In genomic region chr9:93033541-93033940, GRCh38 we compare ENCODE assay signal across 18 cellular contexts. TPM values are rescaled to one million over a fixed set of nuclear protein-coding genes. Genes with fewer than 3 reads are reported as not detected.
DNase-seq lines count a peak whose midpoint lies in the region; ATAC-seq and TF ChIP-seq lines count a peak whose summit lies in the region.
"Had no signal": no experiment of that assay in that cellular context is flagged by ENCODE, and none has a peak within 500 bp of the region (broad histone marks: within the 10 kb centered on the region; RNA-seq: fewer than 3 reads in every experiment).

No MANE protein-coding gene starts in this region.

- no peaks in the 10 kb centered on the region for H3K79me2 ChIP-seq in osteoblast (ENCODE audit: insufficient read depth, low read length)

- peaks cover 33% of the 10 kb centered on the region for H3K4me1 Mint-ChIP-seq in activated CD4-positive, alpha-beta memory T cell treated with anti-CD3 and anti-CD28 coated beads, Interleukin-2, amount 10 ng/mL, durations not matched to agents 7 days and 5 days
- peaks cover 52% of the 10 kb centered on the region for H3K4me1 Mint-ChIP-seq in activated CD4-positive, alpha-beta memory T cell treated with anti-CD3 and anti-CD28 coated beads for 36 hours (ENCODE audit: low read depth)
- H3K4me1 Mint-ChIP-seq in activated naive CD8-positive, alpha-beta T cell (ENCODE audit: low read depth), result peaks cover 58% of the 10 kb centered on the region

- CTCF ChIA-PET in activated CD4-positive, alpha-beta memory T cell treated with anti-CD3 and anti-CD28 coated beads, Interleukin-2, amount 10 ng/mL, durations not matched to agents 7 days and 5 days (lab: Charles Lee), result interaction anchor here (0.8 to 0.9 kb wide), 3 partner anchors 8 to 77 kb away, joined by 3 to 7 read pairs (median 3); no protein-coding TSS in a partner anchor
- CTCF ChIA-PET in activated CD4-positive, alpha-beta memory T cell treated with anti-CD3 and anti-CD28 coated beads for 36 hours (lab: Charles Lee), result interaction anchor here (0.9 kb wide), 1 partner anchor 75 kb away, joined by 3 read pairs; no protein-coding TSS in a partner anchor

- TF ChIP-seq POLR2A in suprapubic skin (IDR thresholded peaks at IDR 0.05), result no peak

- no peaks in the 10 kb centered on the region for H3K27me3 ChIP-seq in osteoblast (ENCODE audit: insufficient read depth, low read length)
- no peaks in the 10 kb centered on the region for H3K27me3 ChIP-seq in suprapubic skin
- H3K27me3 ChIP-seq: pancreas had no signal

- WGBS in suprapubic skin, result 72% methylated on average over 6 of the region's 7 CpGs

- H3K4me2 ChIP-seq in osteoblast (ENCODE audit: insufficient read depth, low read length), result no peak overlapping the region

- H3K4me3 Mint-ChIP-seq in activated CD4-positive, alpha-beta memory T cell treated with anti-CD3 and anti-CD28 coated beads, Interleukin-2, amount 10 ng/mL, durations not matched to agents 7 days and 5 days, result no peak overlapping the region
- H3K4me3 Mint-ChIP-seq in activated CD4-positive, alpha-beta memory T cell treated with anti-CD3 and anti-CD28 coated beads for 36 hours, result no peak overlapping the region
- H3K4me3 Mint-ChIP-seq in activated naive CD8-positive, alpha-beta T cell, result no peak overlapping the region
- H3K4me3 Mint-ChIP-seq: activated CD4-positive, alpha-beta T cell treated with anti-CD3 and anti-CD28 coated beads for 36 hours had no signal

- H4K20me1 ChIP-seq in osteoblast (ENCODE audit: insufficient read depth, low read length), result no peaks in the 10 kb centered on the region

- DNase-seq in activated CD4-positive, alpha-beta memory T cell treated with anti-CD3 and anti-CD28 coated beads, Interleukin-2, amount 10 ng/mL, durations not matched to agents 7 days and 5 days, result no peak
- DNase-seq in activated CD4-positive, alpha-beta memory T cell treated with anti-CD3 and anti-CD28 coated beads for 36 hours, result no peak
- DNase-seq in MV-4-11 (lab: John Stamatoyannopoulos, UW), result peak; percentile 81
- DNase-seq in osteoblast (ENCODE audit: insufficient read length, low spot score, missing footprints), result peak; percentile 56
- no peak for DNase-seq in NAMALWA (ENCODE audit: low spot score)
- no peak for DNase-seq in suprapubic skin (ENCODE audit: low spot score in 2 of 2)
- no peak for DNase-seq in left colon
- DNase-seq: activated CD4-positive, alpha-beta T cell treated with anti-CD3 and anti-CD28 coated beads for 36 hours; activated gamma-delta T cell; DMS53; foreskin melanocyte; mesenchymal stem cell; NCI-H2227 treated with DMSO at 0.1 percent for 48 hours; pancreas; PC-3 had no signal

- H3K9me3 ChIP-seq in osteoblast (ENCODE audit: low read depth, low read length) (no peaks in the 10 kb centered on the region), suprapubic skin (no peaks in the 10 kb centered on the region)
- H3K9me3 ChIP-seq: pancreas, thoracic aorta had no signal

- no peaks in the 10 kb centered on the region for H3K27me3 Mint-ChIP-seq in activated CD4-positive, alpha-beta memory T cell treated with anti-CD3 and anti-CD28 coated beads, Interleukin-2, amount 10 ng/mL, durations not matched to agents 7 days and 5 days
- H3K27me3 Mint-ChIP-seq in activated CD4-positive, alpha-beta memory T cell treated with anti-CD3 and anti-CD28 coated beads for 36 hours, result no peaks in the 10 kb centered on the region
- no peaks in the 10 kb centered on the region for H3K27me3 Mint-ChIP-seq in activated naive CD8-positive, alpha-beta T cell
- H3K27me3 Mint-ChIP-seq: activated CD4-positive, alpha-beta T cell treated with anti-CD3 and anti-CD28 coated beads for 36 hours had no signal

- POLR2A ChIA-PET in activated CD4-positive, alpha-beta memory T cell treated with anti-CD3 and anti-CD28 coated beads, Interleukin-2, amount 10 ng/mL, durations not matched to agents 7 days and 5 days (lab: Charles Lee), result interaction anchor here (0.9 to 1.1 kb wide), 2 partner anchors 26 to 31 kb away, joined by 3 read pairs; no protein-coding TSS in a partner anchor
- POLR2A ChIA-PET in activated CD4-positive, alpha-beta memory T cell treated with anti-CD3 and anti-CD28 coated beads for 36 hours (lab: Charles Lee), result no interaction called here

- H3K36me3 Mint-ChIP-seq in activated CD4-positive, alpha-beta memory T cell treated with anti-CD3 and anti-CD28 coated beads, Interleukin-2, amount 10 ng/mL, durations not matched to agents 7 days and 5 days (ENCODE audit: low read depth), result peaks cover 67% of the 10 kb centered on the region
- H3K36me3 Mint-ChIP-seq in activated CD4-positive, alpha-beta memory T cell treated with anti-CD3 and anti-CD28 coated beads for 36 hours, result peaks cover 31% of the 10 kb centered on the region
- H3K36me3 Mint-ChIP-seq in activated naive CD8-positive, alpha-beta T cell, result peaks cover 7% of the 10 kb centered on the region

- no peak overlapping the region for H3K4me3 ChIP-seq in osteoblast (ENCODE audit: insufficient read depth, low read length)
- H3K4me3 ChIP-seq in suprapubic skin, result no peak overlapping the region
- H3K4me3 ChIP-seq: cardiac muscle cell, pancreas, thoracic aorta had no signal

- H3K9me3 Mint-ChIP-seq in activated CD4-positive, alpha-beta memory T cell treated with anti-CD3 and anti-CD28 coated beads, Interleukin-2, amount 10 ng/mL, durations not matched to agents 7 days and 5 days, result no peaks in the 10 kb centered on the region
- H3K9me3 Mint-ChIP-seq in activated CD4-positive, alpha-beta memory T cell treated with anti-CD3 and anti-CD28 coated beads for 36 hours, result no peaks in the 10 kb centered on the region
- no peaks in the 10 kb centered on the region for H3K9me3 Mint-ChIP-seq in activated naive CD8-positive, alpha-beta T cell (ENCODE audit: low read depth)

- H3K36me3 ChIP-seq in osteoblast (ENCODE audit: insufficient read depth, low read length), result no peaks in the 10 kb centered on the region
- no peaks in the 10 kb centered on the region for H3K36me3 ChIP-seq in suprapubic skin
- H3K36me3 ChIP-seq: cardiac muscle cell, pancreas, thoracic aorta had no signal

- intact Hi-C loops in activated CD4-positive, alpha-beta memory T cell treated with anti-CD3 and anti-CD28 coated beads for 36 hours (cut with micrococcal nuclease), result no loop called here
- intact Hi-C loops in left colon (cut with DNase I, micrococcal nuclease), result no loop called here

- H3K4me1 ChIP-seq in osteoblast (ENCODE audit: insufficient read depth, low read length), result no peaks in the 10 kb centered on the region
- peaks cover 4% of the 10 kb centered on the region for H3K4me1 ChIP-seq in suprapubic skin
- H3K4me1 ChIP-seq: pancreas had no signal

- TF ChIP-seq CTCF in osteoblast (IDR thresholded peaks at IDR 0.05; ENCODE audit: extremely low read depth, low read depth, low read length) (no peak), suprapubic skin (IDR thresholded peaks at IDR 0.05) (no peak)

- H2AFZ ChIP-seq in osteoblast (ENCODE audit: low read length), result no peak overlapping the region

- no peak overlapping the region for H3K27ac ChIP-seq in osteoblast (ENCODE audit: low read depth, low read length)
- no peak overlapping the region for H3K27ac ChIP-seq in suprapubic skin
- H3K27ac ChIP-seq: cardiac muscle cell, pancreas, thoracic aorta had no signal

- ATAC-seq in left colon, result no peak
- ATAC-seq: activated CD4-positive, alpha-beta T cell treated with anti-CD3 and anti-CD28 coated beads for 36 hours; pancreas; PC-3 had no signal

- no peak for TF ChIP-seq EP300 in suprapubic skin (IDR thresholded peaks at IDR 0.05)

- peak overlapping the region; percentile 35 for H3K27ac Mint-ChIP-seq in activated CD4-positive, alpha-beta memory T cell treated with anti-CD3 and anti-CD28 coated beads, Interleukin-2, amount 10 ng/mL, durations not matched to agents 7 days and 5 days
- H3K27ac Mint-ChIP-seq in activated CD4-positive, alpha-beta memory T cell treated with anti-CD3 and anti-CD28 coated beads for 36 hours, result no peak overlapping the region
- H3K27ac Mint-ChIP-seq in activated naive CD8-positive, alpha-beta T cell, result peak overlapping the region; percentile 61
- H3K27ac Mint-ChIP-seq: activated CD4-positive, alpha-beta T cell treated with anti-CD3 and anti-CD28 coated beads for 36 hours had no signal

RNA-seq across cellular contexts. Expression of gene SUSD3, which starts 25.0 kb away (rescaled TPM):
- 10 to 100 TPM; 69.6 to 71.4 TPM for total RNA-seq in activated CD4-positive, alpha-beta memory T cell treated with anti-CD3 and anti-CD28 coated beads, Interleukin-2, amount 10 ng/mL, durations not matched to agents 7 days and 5 days
- 10 to 100 TPM; 67.0 to 72.8 TPM for total RNA-seq in activated CD4-positive, alpha-beta memory T cell treated with anti-CD3 and anti-CD28 coated beads for 36 hours
- total RNA-seq in osteoblast, result 0.36 and 0.88 TPM in 2 replicates
- 1 to 10 TPM; 2.8 to 6.4 (median 5.1) TPM for total RNA-seq in suprapubic skin
- total RNA-seq in left colon, result 1 to 10 TPM in 1 of 2 donors, under 1 TPM in 1; 0.95 to 2.0 TPM
- total RNA-seq: cardiac muscle cell had no signal

Comparison
In these comparisons a context has a peak if more than half of its experiments do, and no peak if none do; other contexts are left out.
1. DNase-seq: peak in MV-4-11 (single experiment) and osteoblast (single experiment); none in activated CD4-positive, alpha-beta memory T cell treated with anti-CD3 and anti-CD28 coated beads, Interleukin-2, amount 10 ng/mL, durations not matched to agents 7 days and 5 days (single experiment), activated CD4-positive, alpha-beta memory T cell treated with anti-CD3 and anti-CD28 coated beads for 36 hours (single experiment), NAMALWA (single experiment), suprapubic skin (0 of 2) and left colon (0 of 2).
2. RNA of gene SUSD3, which starts 25.0 kb away (total RNA-seq): 67.0 to 72.8 TPM in activated CD4-positive, alpha-beta memory T cell treated with anti-CD3 and anti-CD28 coated beads for 36 hours and 69.6 to 71.4 TPM in activated CD4-positive, alpha-beta memory T cell treated with anti-CD3 and anti-CD28 coated beads, Interleukin-2, amount 10 ng/mL, durations not matched to agents 7 days and 5 days; 2.8 to 6.4 TPM in suprapubic skin, 0.95 to 2.0 TPM in left colon and 0.36 to 0.88 TPM in osteoblast; every median in the first group is over 4 times any median in the second.